In genomic region chr19:46744005-46744691, GRCh38 we compare ENCODE assay signal across 10 cellular contexts. TPM values are rescaled to one million over a fixed set of nuclear protein-coding genes. Genes with fewer than 3 reads are reported as not detected.
DNase-seq lines count a peak whose midpoint lies in the region; ATAC-seq and TF ChIP-seq lines count a peak whose summit lies in the region.
"Had no signal": no experiment of that assay in that cellular context is flagged by ENCODE, and none has a peak within 500 bp of the region (broad histone marks: within the 10 kb centered on the region; RNA-seq: fewer than 3 reads in every experiment).

No MANE protein-coding gene starts in this region.

- H2BK5ac ChIP-seq in neuronal stem cell (ENCODE audit: low read length), result no peak overlapping the region

- H3K4me1 Mint-ChIP-seq in naive B cell, result peaks cover 60 to 73% (median 71%) of the 10 kb centered on the region in 3 donors

- H2BK15ac ChIP-seq in neuronal stem cell (ENCODE audit: low read length), result no peak overlapping the region

- peaks cover 65% of the 10 kb centered on the region for H4K20me1 ChIP-seq in BLaER1

- no peak overlapping the region for H2BK12ac ChIP-seq in neuronal stem cell (ENCODE audit: low read length)

- peak overlapping the region; percentile 99 for H3K4me2 ChIP-seq in BLaER1
- no peak overlapping the region for H3K4me2 ChIP-seq in neuronal stem cell (ENCODE audit: insufficient read depth, low read length, poor library complexity, severe bottlenecking)

- H3K9ac ChIP-seq in BLaER1 (peak overlapping the region; percentile 99; the same call in 1 of the 2 replicates), HUES64 (ENCODE audit: low read depth, low read length) (no peak overlapping the region), neuronal stem cell (ENCODE audit: low read depth, low read length, poor library complexity) (no peak overlapping the region)

- peaks cover 71% of the 10 kb centered on the region for H3K4me1 ChIP-seq in BLaER1
- peaks cover 14% of the 10 kb centered on the region for H3K4me1 ChIP-seq in HUES64 (ENCODE audit: insufficient read depth, low read length)
- peaks cover 16 to 20% of the 10 kb centered on the region in 2 donors for H3K4me1 ChIP-seq in neuronal stem cell (ENCODE audit: control insufficient read depth in 2 of 2, insufficient read depth in 1 of 2, low read depth in 1 of 2, low read length in 2 of 2)

- no peak overlapping the region for H4K91ac ChIP-seq in neuronal stem cell (ENCODE audit: low read depth, low read length, poor library complexity)

- H3K23ac ChIP-seq in neuronal stem cell (ENCODE audit: low read depth, low read length, poor library complexity), result no peak overlapping the region

- no peak overlapping the region for H3K27ac ChIP-seq in BLaER1
- H3K27ac ChIP-seq in HUES64 (ENCODE audit: low read depth, low read length), result no peak overlapping the region
- H3K27ac ChIP-seq in neuronal stem cell (replicated peaks; ENCODE audit: low read length), result no peak overlapping the region

- H3K27me3 ChIP-seq in BLaER1 (no peaks in the 10 kb centered on the region), HUES64 (ENCODE audit: insufficient read depth, low read length) (no peaks in the 10 kb centered on the region), neuronal stem cell (ENCODE audit: control insufficient read depth in 3 of 3, insufficient read depth in 3 of 3, low read depth in 1 of 3, low read length in 3 of 3) (no peaks in the 10 kb centered on the region)
- H3K27me3 ChIP-seq: sigmoid colon had no signal

- peaks cover 28% of the 10 kb centered on the region for H3K36me3 ChIP-seq in BLaER1
- peaks cover 21% of the 10 kb centered on the region for H3K36me3 ChIP-seq in HUES64 (ENCODE audit: insufficient read depth, low read length)
- peaks cover 14 to 69% of the 10 kb centered on the region in 2 donors for H3K36me3 ChIP-seq in neuronal stem cell (replicated peaks in 1 of 2; ENCODE audit: control insufficient read depth in 2 of 2, insufficient read depth in 2 of 2, low read length in 2 of 2)

- H3K4me3 ChIP-seq in BLaER1 (peak overlapping the region; percentile 98), HUES64 (ENCODE audit: low read length) (peak overlapping the region; percentile 99), astrocyte of the cerebellum (ENCODE audit: low read depth, low read length) (peak overlapping the region; percentile 76), neuronal stem cell (ENCODE audit: low read length in 2 of 2) (peak overlapping the region in 1 of 2 donors; percentile 97)

- WGBS in HUES64, result 91% methylated on average over 12 of the region's 12 CpGs
- WGBS in neuronal stem cell (ENCODE audit: extremely low coverage in 2 of 2, insufficient read length in 2 of 2, insufficient replicate concordance in 1 of 2), 2 donors, result no CpG with 5 or more reads among the region's 12 CpGs

- H3K27ac Mint-ChIP-seq in naive B cell, result peak overlapping the region in 2 of 6 donors; percentile 16 to 86

- H3K4ac ChIP-seq in neuronal stem cell (ENCODE audit: low read length), result no peak overlapping the region

- H3K18ac ChIP-seq in neuronal stem cell (ENCODE audit: low read length), result no peak overlapping the region

- peak overlapping the region; percentile 87 to 98 (median 91) for H3K4me3 Mint-ChIP-seq in naive B cell

- no peak overlapping the region for H4K8ac ChIP-seq in neuronal stem cell (ENCODE audit: low read depth, low read length)

- H3K14ac ChIP-seq in neuronal stem cell (ENCODE audit: low read length), result no peak overlapping the region

- no peak for TF ChIP-seq CTCF in astrocyte of the cerebellum (IDR thresholded peaks at IDR 0.05; ENCODE audit: low read depth, low read length, missing control alignments)

- no peaks in the 10 kb centered on the region for H3K9me3 ChIP-seq in BLaER1
- no peaks in the 10 kb centered on the region for H3K9me3 ChIP-seq in HUES64 (ENCODE audit: insufficient read depth, low read depth, low read length)
- no peaks in the 10 kb centered on the region for H3K9me3 ChIP-seq in neuronal stem cell (replicated peaks in 1 of 2; ENCODE audit: control insufficient read depth in 2 of 2, insufficient read depth in 1 of 2, low read depth in 1 of 2, low read length in 2 of 2)
- H3K9me3 ChIP-seq: sigmoid colon had no signal

- H3K27me3 Mint-ChIP-seq in naive B cell, result no peaks in the 10 kb centered on the region

- no peaks in the 10 kb centered on the region for H3K9me3 Mint-ChIP-seq in naive B cell

- in situ Hi-C loops in astrocyte of the cerebellum (cut with HindIII; ENCODE audit: low sequenced_read_pairs), result loop anchor here (10.0 kb wide), 1 partner anchor 81 kb away; no protein-coding TSS in a partner anchor

- ATAC-seq in naive B cell (ENCODE audit: low read depth in 2 of 2) (no peak), HG03354 (IDR thresholded peaks at IDR 0.05; ENCODE audit: poor library complexity, severe bottlenecking, unreplicated experiment) (no peak)

- DNase-seq in astrocyte of the cerebellum (ENCODE audit: low read depth) (no peak), naive B cell (no peak), DMS53 (lab: John Stamatoyannopoulos, UW) (no peak), SKM-1 (lab: John Stamatoyannopoulos, UW; ENCODE audit: unreplicated experiment) (no peak), neuronal stem cell (ENCODE audit: low spot score) (no peak)
- DNase-seq: sigmoid colon; stimulated activated naive CD4-positive, alpha-beta T cell treated with Interleukin-2 at 50 U/mL for 16 hours had no signal

- H2AFZ ChIP-seq in neuronal stem cell (ENCODE audit: low read length), result no peak overlapping the region

- no peak overlapping the region for H2AK5ac ChIP-seq in neuronal stem cell (ENCODE audit: low read depth, low read length)

- H3K79me1 ChIP-seq in neuronal stem cell (ENCODE audit: low read depth, low read length), result peaks cover 28% of the 10 kb centered on the region

- H2BK120ac ChIP-seq in neuronal stem cell (ENCODE audit: low read depth, low read length), result no peak overlapping the region

- H3K36me3 Mint-ChIP-seq in naive B cell, result no peaks in the 10 kb centered on the region

RNA-seq across cellular contexts. Expression of gene FKRP, which starts 1.7 kb away (rescaled TPM):
- polyA plus RNA-seq in HUES64 (2013, experiment 1 of 2), result 21.3 TPM
- 21.3 TPM for polyA plus RNA-seq in HUES64 (2013, experiment 2 of 2)
- polyA plus RNA-seq in naive B cell (ENCODE audit: low read depth in 6 of 6), result 10 to 100 TPM in 1 of 6 donors, 1 to 10 TPM in 5; 2.0 to 10.1 (median 6.0) TPM
- 16.8 TPM for polyA plus RNA-seq in neuronal stem cell (2013, experiment 1 of 2)
- 16.0 TPM for polyA plus RNA-seq in neuronal stem cell (2013, experiment 2 of 2)

RNA-seq across cellular contexts. Expression of gene STRN4, which starts 2.1 kb away (rescaled TPM):
- 68.0 TPM for polyA plus RNA-seq in HUES64 (2013, experiment 1 of 2)
- polyA plus RNA-seq in HUES64 (2013, experiment 2 of 2), result 72.1 TPM
- 10 to 100 TPM in 5 of 6 donors, 1 to 10 TPM in 1; 6.0 to 38.0 (median 15.5) TPM for polyA plus RNA-seq in naive B cell (ENCODE audit: low read depth in 6 of 6)
- polyA plus RNA-seq in neuronal stem cell (2013, experiment 1 of 2), result 94.3 TPM
- polyA plus RNA-seq in neuronal stem cell (2013, experiment 2 of 2), result 93.2 TPM

RNA-seq across cellular contexts. Expression of gene PRKD2, which starts 27.2 kb away (rescaled TPM):
- polyA plus RNA-seq in HUES64 (2013, experiment 1 of 2), result 27.3 TPM
- 27.3 TPM for polyA plus RNA-seq in HUES64 (2013, experiment 2 of 2)
- 100 to 1,000 TPM in 1 of 6 donors, 10 to 100 TPM in 5; 66.7 to 156 (median 72.6) TPM for polyA plus RNA-seq in naive B cell (ENCODE audit: low read depth in 6 of 6)
- polyA plus RNA-seq in neuronal stem cell (2013, experiment 1 of 2), result 37.2 TPM
- polyA plus RNA-seq in neuronal stem cell (2013, experiment 2 of 2), result 37.3 TPM

RNA-seq across cellular contexts. Expression of gene SLC1A5, which starts 44.2 kb away (rescaled TPM):
- 129 TPM for polyA plus RNA-seq in HUES64 (2013, experiment 1 of 2)
- 116 TPM for polyA plus RNA-seq in HUES64 (2013, experiment 2 of 2)
- 10 to 100 TPM in 2 of 6 donors, 1 to 10 TPM in 4; 4.9 to 12.1 (median 7.9) TPM for polyA plus RNA-seq in naive B cell (ENCODE audit: low read depth in 6 of 6)
- polyA plus RNA-seq in neuronal stem cell (2013, experiment 1 of 2), result 54.5 TPM
- 53.6 TPM for polyA plus RNA-seq in neuronal stem cell (2013, experiment 2 of 2)
